ENCODE assay signal across 15 cellular contexts in genomic region chr6:2784930-2785329, GRCh38. TPM values are rescaled to one million over a fixed set of nuclear protein-coding genes. Genes with fewer than 3 reads are reported as not detected.
DNase-seq lines count a peak whose midpoint lies in the region; ATAC-seq, FAIRE-seq and TF ChIP-seq lines count a peak whose summit lies in the region.
"Had no signal": no experiment of that assay in that cellular context is flagged by ENCODE, and none has a peak within 500 bp of the region (broad histone marks: within the 10 kb centered on the region; RNA-seq: fewer than 3 reads in every experiment).

No MANE protein-coding gene starts in this region.

- peaks cover 3% of the 10 kb centered on the region for H3K9me3 Mint-ChIP-seq in progenitor cell of endocrine pancreas (ENCODE audit: low read depth)

- WGBS in IMR-90 (ENCODE audit: extremely low coverage in 2 of 2, insufficient read length in 1 of 2), 2 experiments: 93% methylated on average over 2 of the region's 7 CpGs; no CpG with 5 or more reads in 1 of the 2 experiments

- peaks cover 14% of the 10 kb centered on the region for H3K36me3 Mint-ChIP-seq in progenitor cell of endocrine pancreas (ENCODE audit: insufficient read depth)

- no peaks in the 10 kb centered on the region for H3K27me3 ChIP-seq in IMR-90 (ENCODE audit: control insufficient read depth, insufficient read depth, low read length)
- H3K27me3 ChIP-seq in SJSA1 (replicated peaks): no peaks in the 10 kb centered on the region
- H3K27me3 ChIP-seq in endothelial cell of umbilical vein (ENCODE audit: control insufficient read depth in 2 of 2, insufficient read depth in 2 of 2, low read length in 2 of 2): no peaks in the 10 kb centered on the region
- H3K27me3 ChIP-seq: BE2C had no signal

- no peak for ATAC-seq in IMR-90 (ENCODE audit: low read depth)
- ATAC-seq: A549, GM12878 had no signal

- H3K4me3 Mint-ChIP-seq in progenitor cell of endocrine pancreas (ENCODE audit: low read depth): no peak overlapping the region

- H2BK120ac ChIP-seq in IMR-90 (ENCODE audit: low read depth, low read length): no peak overlapping the region

- in situ Hi-C loops in IMR-90 (cut with MboI; ENCODE audit: low sequenced_read_pairs): no loop called here

- peaks cover 25% of the 10 kb centered on the region for H3K79me2 ChIP-seq in endothelial cell of umbilical vein (ENCODE audit: control insufficient read depth, insufficient read depth, low read length)

- H3K27ac ChIP-seq in IMR-90 (ENCODE audit: insufficient read depth, low read length): no peak overlapping the region
- peak overlapping the region; percentile 86 for H3K27ac ChIP-seq in SJSA1
- H3K27ac ChIP-seq in endothelial cell of umbilical vein (ENCODE audit: insufficient read depth, low read depth, low read length): peak overlapping the region; percentile 1
- H3K27ac ChIP-seq: A549, C4-2B had no signal

- H2AK9ac ChIP-seq in IMR-90 (replicated peaks; ENCODE audit: low read depth, low read length, poor library complexity): no peak overlapping the region

- H3K4me3 ChIP-seq in IMR-90 (ENCODE audit: insufficient read depth, low read depth, low read length): no peak overlapping the region
- H3K4me3 ChIP-seq in SJSA1: no peak overlapping the region
- H3K4me3 ChIP-seq in endothelial cell of umbilical vein (replicated peaks in 1 of 3; ENCODE audit: insufficient read depth in 1 of 3, low read depth in 1 of 3, low read length in 3 of 3): no peak overlapping the region
- H3K4me3 ChIP-seq: A549, GM12878 had no signal

- peaks cover 13% of the 10 kb centered on the region for H3K4me1 ChIP-seq in IMR-90 (ENCODE audit: control insufficient read depth, insufficient read depth, low read length)
- peaks cover 81% of the 10 kb centered on the region for H3K4me1 ChIP-seq in SJSA1 (replicated peaks)
- peaks cover 23% of the 10 kb centered on the region for H3K4me1 ChIP-seq in endothelial cell of umbilical vein (ENCODE audit: control insufficient read depth, extremely low read depth, insufficient read depth, low read length)
- H3K4me1 ChIP-seq: A549, BE2C had no signal

- H4K91ac ChIP-seq in IMR-90 (ENCODE audit: insufficient read depth, low read depth, low read length): no peak overlapping the region

- H4K20me1 ChIP-seq in IMR-90 (ENCODE audit: insufficient read depth, low read length) (peaks cover 13% of the 10 kb centered on the region), endothelial cell of umbilical vein (replicated peaks; ENCODE audit: control insufficient read depth, extremely low read depth, insufficient read depth, low read length) (no peaks in the 10 kb centered on the region)

- no peak overlapping the region for H3K4me2 ChIP-seq in IMR-90 (ENCODE audit: low read depth, low read length)
- no peak overlapping the region for H3K4me2 ChIP-seq in endothelial cell of umbilical vein (ENCODE audit: insufficient read depth, low read length)
- H3K4me2 ChIP-seq: A549 had no signal

- H3K14ac ChIP-seq in IMR-90 (replicated peaks; ENCODE audit: low read depth, low read length): no peak overlapping the region

- H2AFZ ChIP-seq in IMR-90 (replicated peaks; ENCODE audit: low read length, poor library complexity) (peak overlapping the region; percentile 24), endothelial cell of umbilical vein (ENCODE audit: low read depth, low read length) (no peak overlapping the region)

- FAIRE-seq in endothelial cell of umbilical vein (lab: Jason Lieb, UNC): no peak
- FAIRE-seq: A549, GM12878, GM18507 had no signal

- BruUV-seq in IMR-90 (replicated peaks; lab: Mats Ljungman, UMichigan) (no TSS peak), endothelial cell of umbilical vein (replicated peaks; lab: Mats Ljungman, UMichigan) (no TSS peak)

- no peak overlapping the region for H4K5ac ChIP-seq in IMR-90 (ENCODE audit: low read depth, low read length)

- no peak for TF ChIP-seq CTCF in IMR-90 (conservative IDR thresholded peaks at IDR 0.05; ENCODE audit: low read depth, low read length)
- no peak for TF ChIP-seq CTCF in endothelial cell of umbilical vein (IDR thresholded peaks at IDR 0.05; ENCODE audit: extremely low read depth in 1 of 2, insufficient read depth in 1 of 2, low read depth in 1 of 2, low read length in 2 of 2)
- no peak for TF ChIP-seq CTCF in progenitor cell of endocrine pancreas (IDR thresholded peaks at IDR 0.05; ENCODE audit: unreplicated experiment)

- intact Hi-C loops in IMR-90 (cut with micrococcal nuclease) (no loop called here), endothelial cell of umbilical vein (cut with micrococcal nuclease) (loop anchor here (5.0 kb wide), 1 partner anchor 442 kb away; the partner anchor contains the start of gene TUBB2B)

- no peak for TF ChIP-seq RAD21 in IMR-90 (IDR thresholded peaks at IDR 0.05; ENCODE audit: low read length)

- H3K23ac ChIP-seq in IMR-90 (ENCODE audit: low read depth, low read length): no peak overlapping the region

- no peaks in the 10 kb centered on the region for H3K27me3 Mint-ChIP-seq in progenitor cell of endocrine pancreas
- H3K27me3 Mint-ChIP-seq: CD4-positive, alpha-beta memory T cell had no signal

- no peak overlapping the region; the same call in 1 of the 2 replicates for H3K4ac ChIP-seq in IMR-90 (ENCODE audit: low read depth, low read length)

- dilution Hi-C loops in IMR-90 (cut with HindIII; ENCODE audit: low sequenced_read_pairs, unreplicated experiment): no loop called here
- dilution Hi-C loops in endothelial cell of umbilical vein (cut with MboI; ENCODE audit: extremely low pct_ligation_motif_present, low sequenced_read_pairs): no loop called here

- CTCF ChIA-PET in IMR-90 (lab: Yijun Ruan, JAX): no interaction called here
- CTCF ChIA-PET in endothelial cell of umbilical vein (lab: Charles Lee): interaction anchor here (1.5 to 3.1 kb wide), 4 partner anchors 17 to 168 kb away, joined by 3 to 54 read pairs (median 10); partner anchors contain the start of genes SERPINB9 and WRNIP1

- no peak overlapping the region for H2BK15ac ChIP-seq in IMR-90 (ENCODE audit: low read depth, low read length)

- H4K8ac ChIP-seq in IMR-90 (ENCODE audit: low read depth in 2 of 2, low read length in 2 of 2): no peak overlapping the region

- peaks cover 36% of the 10 kb centered on the region for H3K36me3 ChIP-seq in IMR-90 (ENCODE audit: control insufficient read depth, insufficient read depth, low read length)
- peaks cover 57% of the 10 kb centered on the region for H3K36me3 ChIP-seq in SJSA1
- peaks cover 0 to 18% of the 10 kb centered on the region in 2 experiments for H3K36me3 ChIP-seq in endothelial cell of umbilical vein (ENCODE audit: control insufficient read depth in 2 of 2, extremely low read depth in 1 of 2, insufficient read depth in 2 of 2, low read length in 2 of 2)

- no peak overlapping the region for H2BK5ac ChIP-seq in IMR-90 (ENCODE audit: low read depth, low read length, poor library complexity, severe bottlenecking)

- no peak overlapping the region for H2AK5ac ChIP-seq in IMR-90 (ENCODE audit: low read depth, low read length)

- POLR2A ChIA-PET in IMR-90 (lab: Charles Lee; ENCODE audit: unreplicated experiment): no interaction called here
- POLR2A ChIA-PET in endothelial cell of umbilical vein (lab: Charles Lee): no interaction called here

- peaks cover 55 to 80% of the 10 kb centered on the region in 2 experiments for H3K79me1 ChIP-seq in IMR-90 (ENCODE audit: low read depth in 1 of 2, low read length in 2 of 2)

- no peaks in the 10 kb centered on the region for H3K4me1 Mint-ChIP-seq in progenitor cell of endocrine pancreas (ENCODE audit: low read depth)

- no peaks in the 10 kb centered on the region for H3K9me3 ChIP-seq in IMR-90 (ENCODE audit: control insufficient read depth, insufficient read depth, low read length)
- no peaks in the 10 kb centered on the region for H3K9me3 ChIP-seq in SJSA1 (replicated peaks)
- no peaks in the 10 kb centered on the region for H3K9me3 ChIP-seq in endothelial cell of umbilical vein (replicated peaks; ENCODE audit: control insufficient read depth, insufficient read depth, low read length)
- H3K9me3 ChIP-seq: A549, BE2C had no signal

- peaks cover 23% of the 10 kb centered on the region for H3K9me1 ChIP-seq in IMR-90 (ENCODE audit: insufficient read depth, low read length)
- H3K9me1 ChIP-seq in endothelial cell of umbilical vein (replicated peaks; ENCODE audit: control insufficient read depth, extremely low read depth, insufficient read depth, low read length): no peaks in the 10 kb centered on the region

- peak overlapping the region; percentile 23 for H3K27ac Mint-ChIP-seq in progenitor cell of endocrine pancreas

- H3K9ac ChIP-seq in IMR-90 (ENCODE audit: low read depth, low read length): no peak overlapping the region
- no peak overlapping the region for H3K9ac ChIP-seq in endothelial cell of umbilical vein (replicated peaks; ENCODE audit: extremely low read depth, insufficient read depth, low read length)

- DNase-seq in IMR-90 (no peak), SJSA1 (ENCODE audit: low read depth in 1 of 2, low spot score in 2 of 2) (peak in 1 of 2 experiments; percentile 16), endothelial cell of umbilical vein (ENCODE audit: low read depth, low spot score) (no peak), progenitor cell of endocrine pancreas (ENCODE audit: low spot score, unreplicated experiment) (no peak), HCEC 1CT (no peak), activated gamma-delta T cell (lab: John Stamatoyannopoulos, UW) (no peak)
- no peak for DNase-seq in stimulated activated CD4-positive, alpha-beta T cell treated with anti-CD3 and anti-CD28 coated beads, Interleukin-2, amount 100 ng/mL, for 24 hours
- DNase-seq: BE2C; CD4-positive, alpha-beta memory T cell; DMS79 had no signal

- TF ChIP-seq POLR2A in IMR-90 (IDR thresholded peaks at IDR 0.05; ENCODE audit: low read depth, low read length) (no peak), endothelial cell of umbilical vein (IDR thresholded peaks at IDR 0.05; ENCODE audit: low read depth, low read length) (no peak)

- no peak overlapping the region for H3K56ac ChIP-seq in IMR-90 (ENCODE audit: extremely low read depth, insufficient read depth, low read length)

- H2BK20ac ChIP-seq in IMR-90 (ENCODE audit: low read depth, low read length): no peak overlapping the region

- no peak overlapping the region for H3K18ac ChIP-seq in IMR-90 (ENCODE audit: low read depth, low read length)

RNA-seq across cellular contexts. Expression of gene WRNIP1, which starts 19.7 kb away (rescaled TPM):
- 37.2 and 47.1 TPM in 2 replicates for total RNA-seq in IMR-90 (2012; rRNA removed)
- polyA plus RNA-seq in IMR-90 (2012; rRNA removed): 42.6 and 43.7 TPM in 2 replicates
- 45.5 and 55.1 TPM in 2 replicates for polyA plus RNA-seq in IMR-90 (2012; cell fraction: cytosol; rRNA removed)
- polyA plus RNA-seq in IMR-90 (2012; cell fraction: nucleus; rRNA removed; ENCODE audit: low replicate concordance): 42.3 and 49.2 TPM in 2 replicates
- 122 and 130 TPM in 2 replicates for total RNA-seq in SJSA1 (2014; rRNA removed; shearing (Covaris generic))
- 47.7 and 50.1 TPM in 2 replicates for total RNA-seq in endothelial cell of umbilical vein
- polyA plus RNA-seq in endothelial cell of umbilical vein: 54.5 and 68.9 TPM in 2 replicates
- polyA plus RNA-seq in endothelial cell of umbilical vein (2011; cell fraction: cytosol; rRNA removed): 56.2 and 64.2 TPM in 2 replicates
- polyA plus RNA-seq in endothelial cell of umbilical vein (2011; cell fraction: nucleus; rRNA removed): 59.4 and 59.7 TPM in 2 replicates
- polyA plus RNA-seq in endothelial cell of umbilical vein (2012): 44.9 and 45.1 TPM in 2 replicates
- polyA minus RNA-seq in endothelial cell of umbilical vein: 55.8 and 60.5 TPM in 2 replicates
- 27.8 TPM for polyA minus RNA-seq in endothelial cell of umbilical vein (2011; cell fraction: cytosol; rRNA and poly(A)+ RNA removed)
- 26.4 and 31.4 TPM in 2 replicates for polyA minus RNA-seq in endothelial cell of umbilical vein (2011; cell fraction: nucleus; rRNA and poly(A)+ RNA removed)
- total RNA-seq in progenitor cell of endocrine pancreas: 40.4 and 42.5 TPM in 2 replicates

RNA-seq across cellular contexts. Expression of gene MYLK4, which starts 34.2 kb away (rescaled TPM):
- total RNA-seq in IMR-90 (2012; rRNA removed): under 0.01 TPM in 2 replicates
- 0.07 TPM in 2 replicates for polyA plus RNA-seq in IMR-90 (2012; rRNA removed)
- polyA plus RNA-seq in IMR-90 (2012; cell fraction: cytosol; rRNA removed): 0.02 and 0.03 TPM in 2 replicates
- 0.05 and 0.42 TPM in 2 replicates for polyA plus RNA-seq in IMR-90 (2012; cell fraction: nucleus; rRNA removed; ENCODE audit: low replicate concordance)
- 0.26 TPM in 1 of 2 replicates, not detected in the other for total RNA-seq in SJSA1 (2014; rRNA removed; shearing (Covaris generic))
- total RNA-seq in endothelial cell of umbilical vein: 0.32 and 0.62 TPM in 2 replicates
- 0.29 and 0.41 TPM in 2 replicates for polyA plus RNA-seq in endothelial cell of umbilical vein
- 0.23 and 0.27 TPM in 2 replicates for polyA plus RNA-seq in endothelial cell of umbilical vein (2011; cell fraction: cytosol; rRNA removed)
- polyA plus RNA-seq in endothelial cell of umbilical vein (2011; cell fraction: nucleus; rRNA removed): 1.9 and 2.3 TPM in 2 replicates
- 0.42 and 0.44 TPM in 2 replicates for polyA plus RNA-seq in endothelial cell of umbilical vein (2012)
- polyA minus RNA-seq in endothelial cell of umbilical vein: 0.51 and 0.78 TPM in 2 replicates
- polyA minus RNA-seq in endothelial cell of umbilical vein (2011; cell fraction: cytosol; rRNA and poly(A)+ RNA removed): not detected
- polyA minus RNA-seq in endothelial cell of umbilical vein (2011; cell fraction: nucleus; rRNA and poly(A)+ RNA removed): 0.87 and 0.91 TPM in 2 replicates
- total RNA-seq in progenitor cell of endocrine pancreas: 0.60 and 0.80 TPM in 2 replicates

RNA-seq across cellular contexts. Expression of gene SERPINB1, which starts 56.7 kb away (rescaled TPM):
- total RNA-seq in IMR-90 (2012; rRNA removed) (6.1 TPM in 2 replicates), endothelial cell of umbilical vein (23.3 and 24.0 TPM in 2 replicates), progenitor cell of endocrine pancreas (57.4 and 61.6 TPM in 2 replicates)
- polyA plus RNA-seq in IMR-90 (2012; rRNA removed) (7.0 and 9.1 TPM in 2 replicates), endothelial cell of umbilical vein (5.9 and 6.7 TPM in 2 replicates)
- 2.8 and 2.9 TPM in 2 replicates for polyA plus RNA-seq in IMR-90 (2012; cell fraction: cytosol; rRNA removed)
- polyA plus RNA-seq in IMR-90 (2012; cell fraction: nucleus; rRNA removed; ENCODE audit: low replicate concordance): 1.4 and 6.8 TPM in 2 replicates
- total RNA-seq in SJSA1 (2014; rRNA removed; shearing (Covaris generic)): 22.6 and 28.0 TPM in 2 replicates
- 10.6 and 11.9 TPM in 2 replicates for polyA plus RNA-seq in endothelial cell of umbilical vein (2011; cell fraction: cytosol; rRNA removed)
- 5.7 and 9.4 TPM in 2 replicates for polyA plus RNA-seq in endothelial cell of umbilical vein (2011; cell fraction: nucleus; rRNA removed)
- 11.5 and 15.7 TPM in 2 replicates for polyA plus RNA-seq in endothelial cell of umbilical vein (2012)
- polyA minus RNA-seq in endothelial cell of umbilical vein: 5.7 and 6.0 TPM in 2 replicates
- 31.9 TPM for polyA minus RNA-seq in endothelial cell of umbilical vein (2011; cell fraction: cytosol; rRNA and poly(A)+ RNA removed)
- 3.5 and 5.7 TPM in 2 replicates for polyA minus RNA-seq in endothelial cell of umbilical vein (2011; cell fraction: nucleus; rRNA and poly(A)+ RNA removed)
- total RNA-seq: G401 had no signal
